In genomic region chr5:176341325-176342198, GRCh38 we compare ENCODE assay signal across 1 cellular context.
TF ChIP-seq lines count a peak whose summit lies in the region.

No MANE protein-coding gene starts in this region.

TF ChIP-seq in HepG2, 621 proteins besides CTCF, POLR2A, EP300 and RAD21 (continued from another document):
- TF ChIP-seq HNF4G (IDR thresholded peaks at IDR 0.05; ENCODE audit: borderline replicate concordance, low read depth, low read length) (peak; percentile 13; the same call in 1 of the 2 replicates), HNF4G (CRISPR knock-in tag; IDR thresholded peaks at IDR 0.05; ENCODE audit: borderline replicate concordance, low read depth) (no peak), RBFOX2 (IDR thresholded peaks at IDR 0.05; ENCODE audit: low read depth, low read length) (no peak), MTF1 (CRISPR knock-in tag; IDR thresholded peaks at IDR 0.05) (no peak), HMG20A (CRISPR knock-in tag; IDR thresholded peaks at IDR 0.05; ENCODE audit: borderline replicate concordance) (no peak), FOXK2 (IDR thresholded peaks at IDR 0.05) (no peak), ZNF12 (CRISPR knock-in tag; IDR thresholded peaks at IDR 0.05) (no peak), SOX13 (IDR thresholded peaks at IDR 0.05) (no peak), SOX13 (CRISPR knock-in tag; conservative IDR thresholded peaks at IDR 0.05 in 1 of 2, IDR thresholded peaks at IDR 0.05 in 1 of 2) (peak in 1 of 2 experiments; percentile 28; a peak in 1 of 4 replicates), ZNF225 (CRISPR knock-in tag; IDR thresholded peaks at IDR 0.05) (no peak), ZNF30 (CRISPR knock-in tag; IDR thresholded peaks at IDR 0.05) (no peak), RORA (CRISPR knock-in tag; IDR thresholded peaks at IDR 0.05) (no peak), ZNF235 (CRISPR knock-in tag; IDR thresholded peaks at IDR 0.05; ENCODE audit: borderline replicate concordance) (no peak), ZNF563 (CRISPR knock-in tag; IDR thresholded peaks at IDR 0.05) (no peak), TAF15 (IDR thresholded peaks at IDR 0.05; ENCODE audit: low read depth, low read length, poor library complexity, severe bottlenecking) (no peak), PAXIP1 (CRISPR knock-in tag; conservative IDR thresholded peaks at IDR 0.05) (peak; percentile 66), ZUFSP (CRISPR knock-in tag; IDR thresholded peaks at IDR 0.05; ENCODE audit: borderline replicate concordance) (no peak), TARDBP (CRISPR knock-in tag; IDR thresholded peaks at IDR 0.05) (no peak), YY1 (IDR thresholded peaks at IDR 0.05; ENCODE audit: insufficient read depth, insufficient replicate concordance, low read depth, low read length) (no peak), FOXP4 (CRISPR knock-in tag; IDR thresholded peaks at IDR 0.05) (0 out of 2 replicates have a peak, but pooled peaks have one; percentile 25), MYNN (CRISPR knock-in tag; IDR thresholded peaks at IDR 0.05; ENCODE audit: low read depth) (no peak), ARID5B (CRISPR knock-in tag; IDR thresholded peaks at IDR 0.05) (peak; percentile 49), ZZZ3 (CRISPR knock-in tag; IDR thresholded peaks at IDR 0.05; ENCODE audit: borderline replicate concordance) (no peak), ZBTB21 (CRISPR knock-in tag; IDR thresholded peaks at IDR 0.05) (peak; percentile 52; the same call in 1 of the 2 replicates), ZNF280D (CRISPR knock-in tag; IDR thresholded peaks at IDR 0.05) (no peak)
